In genomic region chr11:117871160-117871559, GRCh38 we compare ENCODE assay signal across 24 cellular contexts. TPM values are rescaled to one million over a fixed set of nuclear protein-coding genes. Genes with fewer than 3 reads are reported as not detected.
DNase-seq lines count a peak whose midpoint lies in the region; TF ChIP-seq lines count a peak whose summit lies in the region.
"Had no signal": no experiment of that assay in that cellular context is flagged by ENCODE, and none has a peak within 500 bp of the region (broad histone marks: within the 10 kb centered on the region; RNA-seq: fewer than 3 reads in every experiment).

No MANE protein-coding gene starts in this region.

- TF ChIP-seq CTCF in brain (conservative IDR thresholded peaks at IDR 0.05) (no peak), mesothelial cell of epicardium (IDR thresholded peaks at IDR 0.05; ENCODE audit: unreplicated experiment) (no peak), BE2C (IDR thresholded peaks at IDR 0.05; ENCODE audit: low read depth, low read length) (no peak)

- peak overlapping the region; percentile 95 for H3K27ac ChIP-seq in stomach smooth muscle (ENCODE audit: low read length)
- H3K27ac ChIP-seq: A549, BLaER1, RWPE1 had no signal

- DNase-seq in G401 (ENCODE audit: low spot score) (peak; percentile 66), mesothelial cell of epicardium (ENCODE audit: low spot score in 2 of 2, unreplicated experiment in 2 of 2) (no peak), BE2C (no peak), globus pallidus (ENCODE audit: low spot score) (no peak)
- DNase-seq in activated CD4-positive, alpha-beta T cell treated with anti-CD3 and anti-CD28 coated beads, Interleukin-2, amount 10 ng/mL, durations not matched to agents 24 days and 14 days, result no peak
- no peak for DNase-seq in activated T-helper 1 cell treated with anti-CD3 and anti-CD28 coated beads, Interleukin-12 subunit alpha, Interleukin-12 subunit beta, Interleukin-2, Interleukin-4 antibody, amounts not matched to agents 30 ng/mL and 10 ng/mL and 1 ng/mL, durations not matched to agents 14 hours and 24 hours and 36 hours (ENCODE audit: low spot score)
- DNase-seq: Caco-2; CD4-positive, alpha-beta T cell; DMS 273 treated with DMSO at 0.1 percent for 48 hours; DMS79 treated with DMSO at 0.1 percent for 48 hours; H7; Kasumi-1; NCI-H1694; NCI-H2171; NCI-H748 treated with DMSO at 0.1 percent for 48 hours; NK-92 treated with Interleukin-12 subunit alpha and Interleukin-12 subunit beta, amount 100 ng/mL, for 24 hours; SHP77 treated with DMSO at 0.1 percent for 48 hours had no signal

- H3K36me3 Mint-ChIP-seq in brain (peaks cover 26% of the 10 kb centered on the region), mesothelial cell of epicardium (peaks cover 3% of the 10 kb centered on the region)
- no peaks in the 10 kb centered on the region for H3K36me3 Mint-ChIP-seq in activated CD4-positive, alpha-beta T cell treated with anti-CD3 and anti-CD28 coated beads, Interleukin-2, amount 10 ng/mL, durations not matched to agents 24 days and 14 days (ENCODE audit: low read depth)
- no peaks in the 10 kb centered on the region for H3K36me3 Mint-ChIP-seq in activated T-helper 1 cell treated with anti-CD3 and anti-CD28 coated beads, Interleukin-12 subunit alpha, Interleukin-12 subunit beta, Interleukin-2, Interleukin-4 antibody, amounts not matched to agents 30 ng/mL and 10 ng/mL and 1 ng/mL, durations not matched to agents 14 hours and 24 hours and 36 hours (ENCODE audit: low read depth)

- H3K4me3 Mint-ChIP-seq in brain (peak overlapping the region in 4 of 5 experiments; percentile 7 to 82 (median 42)), mesothelial cell of epicardium (no peak overlapping the region)
- no peak overlapping the region for H3K4me3 Mint-ChIP-seq in activated CD4-positive, alpha-beta T cell treated with anti-CD3 and anti-CD28 coated beads, Interleukin-2, amount 10 ng/mL, durations not matched to agents 24 days and 14 days
- H3K4me3 Mint-ChIP-seq in activated T-helper 1 cell treated with anti-CD3 and anti-CD28 coated beads, Interleukin-12 subunit alpha, Interleukin-12 subunit beta, Interleukin-2, Interleukin-4 antibody, amounts not matched to agents 30 ng/mL and 10 ng/mL and 1 ng/mL, durations not matched to agents 14 hours and 24 hours and 36 hours, result no peak overlapping the region
- H3K4me3 Mint-ChIP-seq: CD4-positive, alpha-beta T cell had no signal

- no peak overlapping the region for H3K9ac ChIP-seq in stomach smooth muscle (ENCODE audit: low read length in 2 of 2)
- H3K9ac ChIP-seq: BLaER1 had no signal

- H3K4me1 ChIP-seq in stomach smooth muscle (ENCODE audit: control insufficient read depth, insufficient read depth, low read length), result peaks cover 79% of the 10 kb centered on the region
- H3K4me1 ChIP-seq in BE2C, result peaks cover 51% of the 10 kb centered on the region
- H3K4me1 ChIP-seq: A549 had no signal

- peak overlapping the region; percentile 6 to 97 (median 87) for H3K27ac Mint-ChIP-seq in brain
- peak overlapping the region; percentile 89 for H3K27ac Mint-ChIP-seq in mesothelial cell of epicardium
- no peak overlapping the region for H3K27ac Mint-ChIP-seq in activated CD4-positive, alpha-beta T cell treated with anti-CD3 and anti-CD28 coated beads, Interleukin-2, amount 10 ng/mL, durations not matched to agents 24 days and 14 days
- H3K27ac Mint-ChIP-seq in activated T-helper 1 cell treated with anti-CD3 and anti-CD28 coated beads, Interleukin-12 subunit alpha, Interleukin-12 subunit beta, Interleukin-2, Interleukin-4 antibody, amounts not matched to agents 30 ng/mL and 10 ng/mL and 1 ng/mL, durations not matched to agents 14 hours and 24 hours and 36 hours, result no peak overlapping the region
- H3K27ac Mint-ChIP-seq: CD4-positive, alpha-beta T cell had no signal

- no peaks in the 10 kb centered on the region for H3K27me3 ChIP-seq in stomach smooth muscle (ENCODE audit: control insufficient read depth in 1 of 2, insufficient read depth in 2 of 2, low read length in 2 of 2)
- H3K27me3 ChIP-seq in BE2C, result no peaks in the 10 kb centered on the region

- H3K27me3 Mint-ChIP-seq in brain (peaks cover 5% of the 10 kb centered on the region), mesothelial cell of epicardium (ENCODE audit: low read depth) (peaks cover under 1% of the 10 kb centered on the region)
- H3K27me3 Mint-ChIP-seq in activated CD4-positive, alpha-beta T cell treated with anti-CD3 and anti-CD28 coated beads, Interleukin-2, amount 10 ng/mL, durations not matched to agents 24 days and 14 days, result peaks cover 35% of the 10 kb centered on the region
- peaks cover 36% of the 10 kb centered on the region for H3K27me3 Mint-ChIP-seq in activated T-helper 1 cell treated with anti-CD3 and anti-CD28 coated beads, Interleukin-12 subunit alpha, Interleukin-12 subunit beta, Interleukin-2, Interleukin-4 antibody, amounts not matched to agents 30 ng/mL and 10 ng/mL and 1 ng/mL, durations not matched to agents 14 hours and 24 hours and 36 hours (ENCODE audit: insufficient read depth)

- intact Hi-C loops in activated CD4-positive, alpha-beta T cell treated with anti-CD3 and anti-CD28 coated beads, Interleukin-2, amount 10 ng/mL, durations not matched to agents 24 days and 14 days (cut with micrococcal nuclease), result no loop called here
- intact Hi-C loops in activated T-helper 1 cell treated with anti-CD3 and anti-CD28 coated beads, Interleukin-12 subunit alpha, Interleukin-12 subunit beta, Interleukin-2, Interleukin-4 antibody, amounts not matched to agents 30 ng/mL and 10 ng/mL and 1 ng/mL, durations not matched to agents 14 hours and 24 hours and 36 hours (cut with micrococcal nuclease), result no loop called here

- in situ Hi-C loops in G401 (cut with HindIII; ENCODE audit: low sequenced_read_pairs), result no loop called here

- H3K4me3 ChIP-seq in stomach smooth muscle (ENCODE audit: low read length in 2 of 2) (no peak overlapping the region), BE2C (ENCODE audit: low read depth, low read length) (no peak overlapping the region)
- H3K4me3 ChIP-seq: A549, BLaER1 had no signal

- H3K9me3 ChIP-seq in stomach smooth muscle (ENCODE audit: control insufficient read depth in 2 of 2, low read length in 2 of 2) (no peaks in the 10 kb centered on the region), BE2C (no peaks in the 10 kb centered on the region)
- H3K9me3 ChIP-seq: A549, BLaER1, Caco-2 had no signal

- peaks cover 91% of the 10 kb centered on the region for H3K4me1 Mint-ChIP-seq in brain
- H3K4me1 Mint-ChIP-seq in mesothelial cell of epicardium, result peaks cover 68% of the 10 kb centered on the region
- H3K4me1 Mint-ChIP-seq in activated CD4-positive, alpha-beta T cell treated with anti-CD3 and anti-CD28 coated beads, Interleukin-2, amount 10 ng/mL, durations not matched to agents 24 days and 14 days, result peaks cover 16% of the 10 kb centered on the region
- peaks cover 22% of the 10 kb centered on the region for H3K4me1 Mint-ChIP-seq in activated T-helper 1 cell treated with anti-CD3 and anti-CD28 coated beads, Interleukin-12 subunit alpha, Interleukin-12 subunit beta, Interleukin-2, Interleukin-4 antibody, amounts not matched to agents 30 ng/mL and 10 ng/mL and 1 ng/mL, durations not matched to agents 14 hours and 24 hours and 36 hours (ENCODE audit: low read depth)

- H3K9me3 Mint-ChIP-seq in brain (peaks cover 0 to 2% (median 0%) of the 10 kb centered on the region in 5 experiments), mesothelial cell of epicardium (no peaks in the 10 kb centered on the region)
- H3K9me3 Mint-ChIP-seq in activated CD4-positive, alpha-beta T cell treated with anti-CD3 and anti-CD28 coated beads, Interleukin-2, amount 10 ng/mL, durations not matched to agents 24 days and 14 days, result no peaks in the 10 kb centered on the region
- H3K9me3 Mint-ChIP-seq in activated T-helper 1 cell treated with anti-CD3 and anti-CD28 coated beads, Interleukin-12 subunit alpha, Interleukin-12 subunit beta, Interleukin-2, Interleukin-4 antibody, amounts not matched to agents 30 ng/mL and 10 ng/mL and 1 ng/mL, durations not matched to agents 14 hours and 24 hours and 36 hours, result no peaks in the 10 kb centered on the region
- H3K9me3 Mint-ChIP-seq: CD4-positive, alpha-beta T cell had no signal

- H3K36me3 ChIP-seq in stomach smooth muscle (ENCODE audit: control insufficient read depth in 2 of 2, insufficient read depth in 2 of 2, low read length in 2 of 2) (peaks cover 0 to 4% of the 10 kb centered on the region in 2 donors), BE2C (peaks cover 7% of the 10 kb centered on the region)
- H3K36me3 ChIP-seq: BLaER1 had no signal

RNA-seq across cellular contexts. Expression of gene FXYD6, which starts 5.3 kb away (rescaled TPM):
- total RNA-seq in G401 (2014; rRNA removed; shearing (Covaris generic)), result not detected in 2 replicates
- 516 TPM for polyA plus RNA-seq in brain (ENCODE audit: insufficient read depth, low read depth, low replicate concordance)
- 114 to 125 TPM (median 116 TPM) in 3 replicates for total RNA-seq in mesothelial cell of epicardium
- total RNA-seq in activated CD4-positive, alpha-beta T cell treated with anti-CD3 and anti-CD28 coated beads, Interleukin-2, amount 10 ng/mL, durations not matched to agents 24 days and 14 days, result not detected in 2 replicates
- polyA plus RNA-seq in BE2C (2012; ENCODE audit: insufficient read depth, insufficient read length, low read depth), result 242 TPM
- not detected in 2 replicates for total RNA-seq in activated T-helper 1 cell treated with anti-CD3 and anti-CD28 coated beads, Interleukin-12 subunit alpha, Interleukin-12 subunit beta, Interleukin-2, Interleukin-4 antibody, amounts not matched to agents 30 ng/mL and 10 ng/mL and 1 ng/mL, durations not matched to agents 14 hours and 24 hours and 36 hours
- total RNA-seq: CD4-positive, alpha-beta T cell; MCF 10A; NCI-H460 had no signal

RNA-seq across cellular contexts. Expression of gene FXYD2, which starts 46.6 kb away (rescaled TPM):
- not detected in 2 replicates for total RNA-seq in G401 (2014; rRNA removed; shearing (Covaris generic))
- 0.63 TPM for polyA plus RNA-seq in brain (ENCODE audit: insufficient read depth, low read depth, low replicate concordance)
- total RNA-seq in mesothelial cell of epicardium, result 5.7 to 7.1 TPM (median 6.3 TPM) in 3 replicates
- 1.1 and 1.9 TPM in 2 replicates for total RNA-seq in activated CD4-positive, alpha-beta T cell treated with anti-CD3 and anti-CD28 coated beads, Interleukin-2, amount 10 ng/mL, durations not matched to agents 24 days and 14 days
- polyA plus RNA-seq in BE2C (2012; ENCODE audit: insufficient read depth, insufficient read length, low read depth), result 0.77 TPM
- 3.4 and 3.6 TPM in 2 replicates for total RNA-seq in activated T-helper 1 cell treated with anti-CD3 and anti-CD28 coated beads, Interleukin-12 subunit alpha, Interleukin-12 subunit beta, Interleukin-2, Interleukin-4 antibody, amounts not matched to agents 30 ng/mL and 10 ng/mL and 1 ng/mL, durations not matched to agents 14 hours and 24 hours and 36 hours
- total RNA-seq: MCF 10A, NCI-H460 had no signal

RNA-seq across cellular contexts. Expression of gene TMPRSS13, which starts 58.0 kb away (rescaled TPM):
- total RNA-seq in G401 (2014; rRNA removed; shearing (Covaris generic)), result not detected in 2 replicates
- 0.08 TPM for polyA plus RNA-seq in brain (ENCODE audit: insufficient read depth, low read depth, low replicate concordance)
- 10.4 to 11.3 TPM (median 10.9 TPM) in 3 replicates for total RNA-seq in mesothelial cell of epicardium
- total RNA-seq in activated CD4-positive, alpha-beta T cell treated with anti-CD3 and anti-CD28 coated beads, Interleukin-2, amount 10 ng/mL, durations not matched to agents 24 days and 14 days, result 1.2 and 1.5 TPM in 2 replicates
- polyA plus RNA-seq in BE2C (2012; ENCODE audit: insufficient read depth, insufficient read length, low read depth), result not detected
- total RNA-seq in activated T-helper 1 cell treated with anti-CD3 and anti-CD28 coated beads, Interleukin-12 subunit alpha, Interleukin-12 subunit beta, Interleukin-2, Interleukin-4 antibody, amounts not matched to agents 30 ng/mL and 10 ng/mL and 1 ng/mL, durations not matched to agents 14 hours and 24 hours and 36 hours, result 1.2 and 1.5 TPM in 2 replicates
- total RNA-seq: MCF 10A, NCI-H460 had no signal
- polyA plus RNA-seq: A549 had no signal

Comparison
In these comparisons a context has a peak if more than half of its experiments do, and no peak if none do; other contexts are left out.
1. H3K27ac Mint-ChIP-seq: peak in brain (5 of 5) and mesothelial cell of epicardium (single experiment); none in activated CD4-positive, alpha-beta T cell treated with anti-CD3 and anti-CD28 coated beads, Interleukin-2, amount 10 ng/mL, durations not matched to agents 24 days and 14 days (single experiment) and activated T-helper 1 cell treated with anti-CD3 and anti-CD28 coated beads, Interleukin-12 subunit alpha, Interleukin-12 subunit beta, Interleukin-2, Interleukin-4 antibody, amounts not matched to agents 30 ng/mL and 10 ng/mL and 1 ng/mL, durations not matched to agents 14 hours and 24 hours and 36 hours (single experiment).
2. H3K4me3 Mint-ChIP-seq: peak in brain (4 of 5); none in mesothelial cell of epicardium (single experiment), activated CD4-positive, alpha-beta T cell treated with anti-CD3 and anti-CD28 coated beads, Interleukin-2, amount 10 ng/mL, durations not matched to agents 24 days and 14 days (single experiment) and activated T-helper 1 cell treated with anti-CD3 and anti-CD28 coated beads, Interleukin-12 subunit alpha, Interleukin-12 subunit beta, Interleukin-2, Interleukin-4 antibody, amounts not matched to agents 30 ng/mL and 10 ng/mL and 1 ng/mL, durations not matched to agents 14 hours and 24 hours and 36 hours (single experiment).
3. RNA of gene FXYD6, which starts 5.3 kb away (total RNA-seq): 114 to 125 TPM in mesothelial cell of epicardium; not detected in activated T-helper 1 cell treated with anti-CD3 and anti-CD28 coated beads, Interleukin-12 subunit alpha, Interleukin-12 subunit beta, Interleukin-2, Interleukin-4 antibody, amounts not matched to agents 30 ng/mL and 10 ng/mL and 1 ng/mL, durations not matched to agents 14 hours and 24 hours and 36 hours, not detected in activated CD4-positive, alpha-beta T cell treated with anti-CD3 and anti-CD28 coated beads, Interleukin-2, amount 10 ng/mL, durations not matched to agents 24 days and 14 days and not detected in G401; every median in the first group is over 100 times any median in the second.